Comparison of ENCODE assay signal across 20 cellular contexts in genomic region chr10:48700071-48700470, GRCh38. TPM values are rescaled to one million over a fixed set of nuclear protein-coding genes. Genes with fewer than 3 reads are reported as not detected.
DNase-seq lines count a peak whose midpoint lies in the region; FAIRE-seq and TF ChIP-seq lines count a peak whose summit lies in the region.
"Had no signal": no experiment of that assay in that cellular context is flagged by ENCODE, and none has a peak within 500 bp of the region (broad histone marks: within the 10 kb centered on the region; RNA-seq: fewer than 3 reads in every experiment).

No MANE protein-coding gene starts in this region.

- TF ChIP-seq CTCF in endodermal cell (conservative IDR thresholded peaks at IDR 0.05), result no peak
- no peak for TF ChIP-seq CTCF in type B pancreatic cell (conservative IDR thresholded peaks at IDR 0.05)

- peaks cover 9% of the 10 kb centered on the region for H3K27me3 Mint-ChIP-seq in endodermal cell (ENCODE audit: insufficient read depth)
- peaks cover 20% of the 10 kb centered on the region for H3K27me3 Mint-ChIP-seq in type B pancreatic cell

- H3K36me3 ChIP-seq in endodermal cell (ENCODE audit: control insufficient read depth, insufficient read depth, low read length), result no peaks in the 10 kb centered on the region
- H3K36me3 ChIP-seq: HAP-1, Peyer's patch had no signal

- 88 to 94% methylated on average over 2 of the region's 2 CpGs for WGBS in endodermal cell (ENCODE audit: insufficient coverage in 1 of 2, insufficient read length in 1 of 2), 2 experiments

- H3K27ac Mint-ChIP-seq in endodermal cell, result no peak overlapping the region
- no peak overlapping the region for H3K27ac Mint-ChIP-seq in type B pancreatic cell

- DNase-seq in DMS53 (lab: John Stamatoyannopoulos, UW) (peak; percentile 50), endodermal cell (peak; percentile 20), type B pancreatic cell (ENCODE audit: extremely low spot score, unreplicated experiment) (peak; percentile 36), NCI-H446 treated with DMSO at 0.1 percent for 48 hours (lab: John Stamatoyannopoulos, UW) (no peak), HTR-8/SVneo (ENCODE audit: insufficient read length, low spot score) (no peak), SHP77 treated with DMSO at 0.1 percent for 48 hours (lab: John Stamatoyannopoulos, UW) (no peak)
- peak; percentile 52 for DNase-seq in Jurkat, Clone E6-1 (ENCODE audit: low read depth, low spot score)
- DNase-seq: DMS 273 treated with DMSO at 0.1 percent for 48 hours, GM23248, KBM-7, MV-4-11, NCI-H1417 treated with DMSO at 0.1 percent for 48 hours, NCI-H187 treated with DMSO at 0.1 percent for 48 hours, NCI-H2227 treated with DMSO at 0.1 percent for 48 hours, NCI-H524, Peyer's patch had no signal

- no peaks in the 10 kb centered on the region for H3K4me1 ChIP-seq in endodermal cell (ENCODE audit: control insufficient read depth, insufficient read depth, low read length)
- H3K4me1 ChIP-seq: HAP-1 had no signal

- H3K4me3 Mint-ChIP-seq in endodermal cell, result no peak overlapping the region
- H3K4me3 Mint-ChIP-seq in type B pancreatic cell, result no peak overlapping the region

- H3K27me3 ChIP-seq in endodermal cell (ENCODE audit: control insufficient read depth, insufficient read depth, low read length, poor library complexity, severe bottlenecking), result no peaks in the 10 kb centered on the region
- H3K27me3 ChIP-seq: Peyer's patch had no signal

- no peaks in the 10 kb centered on the region for H3K4me1 Mint-ChIP-seq in endodermal cell
- H3K4me1 Mint-ChIP-seq in type B pancreatic cell (ENCODE audit: unreplicated experiment), result no peaks in the 10 kb centered on the region

- H3K27ac ChIP-seq in endodermal cell (ENCODE audit: low read depth, low read length), result no peak overlapping the region
- H3K27ac ChIP-seq: GM23248, HL-60, Peyer's patch had no signal

- no peak overlapping the region for H3K9ac ChIP-seq in endodermal cell (ENCODE audit: extremely low read depth, low read length, poor library complexity, severe bottlenecking)
- H3K9ac ChIP-seq: GM23248 had no signal

- FAIRE-seq in HTR-8/SVneo (lab: Jason Lieb, UNC), result no peak
- FAIRE-seq: GM12878 had no signal

- H3K36me3 Mint-ChIP-seq in endodermal cell (ENCODE audit: low read depth), result no peaks in the 10 kb centered on the region
- no peaks in the 10 kb centered on the region for H3K36me3 Mint-ChIP-seq in type B pancreatic cell

- no peak overlapping the region for H3K4me3 ChIP-seq in Jurkat, Clone E6-1 (ENCODE audit: low read length)
- H3K4me3 ChIP-seq in endodermal cell (ENCODE audit: low read length), result no peak overlapping the region
- H3K4me3 ChIP-seq: GM12878, GM23248, HAP-1, Peyer's patch had no signal

- no peaks in the 10 kb centered on the region for H3K9me3 ChIP-seq in endodermal cell (ENCODE audit: control insufficient read depth, low read length)
- H3K9me3 ChIP-seq: HAP-1, Peyer's patch had no signal

- H3K9me3 Mint-ChIP-seq in endodermal cell (no peaks in the 10 kb centered on the region), type B pancreatic cell (no peaks in the 10 kb centered on the region)

RNA-seq across cellular contexts. Expression of gene WDFY4, which starts 15.4 kb away (rescaled TPM):
- 0.91 TPM for polyA plus RNA-seq in Jurkat, Clone E6-1 (2012; ENCODE audit: insufficient read depth, insufficient read length)
- not detected for total RNA-seq in endodermal cell
- 0.04 TPM for polyA plus RNA-seq in endodermal cell (2013, experiment 1 of 2)
- polyA plus RNA-seq in endodermal cell (2013, experiment 2 of 2), result not detected
- total RNA-seq in type B pancreatic cell (ENCODE audit: low replicate concordance), result 0.05 TPM in 1 of 2 replicates, not detected in the other
- total RNA-seq: GM23248, SK-MEL-5 had no signal
- polyA plus RNA-seq: GM23248 had no signal

Comparison
In these comparisons a context has a peak if more than half of its experiments do, and no peak if none do; other contexts are left out.
1. DNase-seq: peak in DMS53 (single experiment), Jurkat, Clone E6-1 (single experiment), endodermal cell (single experiment) and type B pancreatic cell (single experiment); none in NCI-H446 treated with DMSO at 0.1 percent for 48 hours (single experiment), HTR-8/SVneo (single experiment) and SHP77 treated with DMSO at 0.1 percent for 48 hours (single experiment).